Comparison of ENCODE assay signal across 18 cellular contexts in genomic region chr7:81719865-81720264, GRCh38. TPM values are rescaled to one million over a fixed set of nuclear protein-coding genes. Genes with fewer than 3 reads are reported as not detected.
DNase-seq lines count a peak whose midpoint lies in the region; ATAC-seq and TF ChIP-seq lines count a peak whose summit lies in the region.
"Had no signal": no experiment of that assay in that cellular context is flagged by ENCODE, and none has a peak within 500 bp of the region (broad histone marks: within the 10 kb centered on the region; RNA-seq: fewer than 3 reads in every experiment).

No MANE protein-coding gene starts in this region.

- no peak overlapping the region for H4K91ac ChIP-seq in mesenchymal stem cell (ENCODE audit: low read length)

- no peak for TF ChIP-seq EP300 in suprapubic skin (IDR thresholded peaks at IDR 0.05)

- H2BK15ac ChIP-seq in mesenchymal stem cell (ENCODE audit: low read depth, poor library complexity, severe bottlenecking) = no peak overlapping the region

- H3K27me3 ChIP-seq in mesenchymal stem cell (ENCODE audit: control insufficient read depth in 1 of 2, insufficient read depth in 1 of 2, low read length in 2 of 2) (no peaks in the 10 kb centered on the region), suprapubic skin (no peaks in the 10 kb centered on the region)
- H3K27me3 ChIP-seq: BE2C had no signal

- TF ChIP-seq POLR2A in suprapubic skin (IDR thresholded peaks at IDR 0.05) = no peak

- H3K9me3 ChIP-seq in mesenchymal stem cell (ENCODE audit: control insufficient read depth, low read length) = no peaks in the 10 kb centered on the region
- H3K9me3 ChIP-seq in suprapubic skin = no peaks in the 10 kb centered on the region
- H3K9me3 ChIP-seq: A549, BE2C, HAP-1 had no signal

- no peak overlapping the region for H3K14ac ChIP-seq in mesenchymal stem cell (ENCODE audit: low read length in 2 of 2)

- DNase-seq in HCEC 1CT = peak; percentile 34
- peak; percentile 6 for DNase-seq in choroid plexus epithelial cell (ENCODE audit: low read depth)
- peak; percentile 37 for DNase-seq in fibroblast of villous mesenchyme (ENCODE audit: low read depth)
- no peak for DNase-seq in mesenchymal stem cell
- no peak for DNase-seq in suprapubic skin (ENCODE audit: low spot score in 2 of 2)
- no peak for DNase-seq in SW480 (ENCODE audit: low spot score)
- DNase-seq: BE2C; CD4-positive, alpha-beta memory T cell; DMS153; DMS79 treated with DMSO at 0.1 percent for 48 hours; EL; GDM1; HFFc6 had no signal

- no peak overlapping the region for H2BK5ac ChIP-seq in mesenchymal stem cell (ENCODE audit: low read depth, low read length, poor library complexity, severe bottlenecking)

- H3K4ac ChIP-seq in mesenchymal stem cell (ENCODE audit: low read depth in 1 of 2, low read length in 2 of 2) = no peak overlapping the region

- H3K36me3 ChIP-seq in mesenchymal stem cell (ENCODE audit: control insufficient read depth in 1 of 2, insufficient read depth in 2 of 2, low read depth in 1 of 2, low read length in 2 of 2) (peaks cover 0 to 69% of the 10 kb centered on the region in 2 experiments), suprapubic skin (no peaks in the 10 kb centered on the region)
- H3K36me3 ChIP-seq: HAP-1 had no signal

- H3K4me2 ChIP-seq in mesenchymal stem cell (ENCODE audit: low read length, poor library complexity, severe bottlenecking) = no peak overlapping the region
- H3K4me2 ChIP-seq: A549 had no signal

- H3K18ac ChIP-seq in mesenchymal stem cell (ENCODE audit: low read depth in 1 of 2, low read length in 2 of 2) = no peak overlapping the region

- H2BK120ac ChIP-seq in mesenchymal stem cell (ENCODE audit: low read depth, low read length) = no peak overlapping the region

- TF ChIP-seq CTCF in choroid plexus epithelial cell (conservative IDR thresholded peaks at IDR 0.05; ENCODE audit: low read depth, low read length) (no peak), fibroblast of villous mesenchyme (IDR thresholded peaks at IDR 0.05; ENCODE audit: insufficient read depth, low read depth, low read length) (no peak), suprapubic skin (IDR thresholded peaks at IDR 0.05) (no peak)

- H4K8ac ChIP-seq in mesenchymal stem cell (ENCODE audit: low read length) = no peak overlapping the region

- no peak overlapping the region for H2AK5ac ChIP-seq in mesenchymal stem cell (ENCODE audit: low read length, severe bottlenecking)

- H3K9ac ChIP-seq in mesenchymal stem cell (ENCODE audit: low read length) = no peak overlapping the region

- no peak overlapping the region for H3K27ac ChIP-seq in mesenchymal stem cell (ENCODE audit: low read length, poor library complexity, severe bottlenecking)
- no peak overlapping the region for H3K27ac ChIP-seq in suprapubic skin
- H3K27ac ChIP-seq: A549, C4-2B, HL-60 had no signal

- no peaks in the 10 kb centered on the region for H3K79me1 ChIP-seq in mesenchymal stem cell (replicated peaks; ENCODE audit: low read length, poor library complexity, severe bottlenecking)

- no peak overlapping the region for H2AFZ ChIP-seq in mesenchymal stem cell (ENCODE audit: low read depth, low read length)

- H3K23ac ChIP-seq in mesenchymal stem cell (ENCODE audit: low read length in 2 of 2) = no peak overlapping the region

- H3K4me3 ChIP-seq in choroid plexus epithelial cell (ENCODE audit: low read depth, low read length) = no peak overlapping the region
- no peak overlapping the region for H3K4me3 ChIP-seq in fibroblast of villous mesenchyme (ENCODE audit: low read depth, low read length)
- H3K4me3 ChIP-seq in mesenchymal stem cell (ENCODE audit: insufficient read depth in 1 of 2, low read depth in 1 of 2, low read length in 2 of 2) = no peak overlapping the region
- no peak overlapping the region for H3K4me3 ChIP-seq in suprapubic skin
- H3K4me3 ChIP-seq: A549, HAP-1 had no signal

- H2BK12ac ChIP-seq in mesenchymal stem cell (ENCODE audit: low read length in 2 of 2) = no peak overlapping the region

- H3K4me1 ChIP-seq in mesenchymal stem cell (ENCODE audit: control insufficient read depth, insufficient read depth, low read depth, low read length) (no peaks in the 10 kb centered on the region), suprapubic skin (no peaks in the 10 kb centered on the region)
- H3K4me1 ChIP-seq: HAP-1 had no signal

- ATAC-seq in HG02588 (IDR thresholded peaks at IDR 0.05; ENCODE audit: unreplicated experiment) = no peak
- ATAC-seq: A549 had no signal

RNA-seq across cellular contexts. Expression of gene HGF, which starts 50.0 kb away (rescaled TPM):
- 33.2 and 60.6 TPM in 2 replicates for total RNA-seq in fibroblast of villous mesenchyme
- polyA plus RNA-seq in mesenchymal stem cell (2013, experiment 1 of 2) = 103 TPM
- 107 TPM for polyA plus RNA-seq in mesenchymal stem cell (2013, experiment 2 of 2)
- total RNA-seq in suprapubic skin = 1 to 10 TPM in 1 of 4 donors, under 1 TPM in 3; 0.47 to 1.9 (median 0.89) TPM
- total RNA-seq: CD4-positive, alpha-beta memory T cell had no signal
- polyA plus RNA-seq: CD4-positive, alpha-beta memory T cell had no signal

Comparison
In these comparisons a context has a peak if more than half of its experiments do, and no peak if none do; other contexts are left out.
1. DNase-seq: peak in HCEC 1CT (single experiment), choroid plexus epithelial cell (single experiment) and fibroblast of villous mesenchyme (single experiment); none in mesenchymal stem cell (single experiment), suprapubic skin (0 of 2) and SW480 (single experiment).
2. RNA of gene HGF, which starts 50.0 kb away (total RNA-seq): 33.2 to 60.6 TPM in fibroblast of villous mesenchyme; 0.47 to 1.9 TPM in suprapubic skin; every median in the first group is over 10 times any median in the second.